In genomic region chr6:14126250-14126649, GRCh38 we compare ENCODE assay signal across 16 cellular contexts.
"Had no signal": no experiment of that assay in that cellular context is flagged by ENCODE, and none has a peak within 500 bp of the region (broad histone marks: within the 10 kb centered on the region; RNA-seq: fewer than 3 reads in every experiment).

No MANE protein-coding gene starts in this region.

- H3K36me3 ChIP-seq: brain microvascular endothelial cell, gastrocnemius medialis, neutrophil, WERI-Rb-1 had no signal

- H3K9me3 Mint-ChIP-seq: activated CD4-positive, alpha-beta memory T cell treated with anti-CD3 and anti-CD28 coated beads for 36 hours; natural killer cell treated with Interleukin-12 subunit alpha and Interleukin-12 subunit beta and Interleukin-15 and Interleukin-18, amount 100 ng/mL, for 72 hours had no signal

- H3K9me3 ChIP-seq: gastrocnemius medialis, lower lobe of right lung, neutrophil, spleen had no signal

- H3K27ac ChIP-seq: brain microvascular endothelial cell, coronary artery, gastrocnemius medialis, lower lobe of right lung, neutrophil, WERI-Rb-1 had no signal

- H3K27ac Mint-ChIP-seq: activated CD4-positive, alpha-beta memory T cell treated with anti-CD3 and anti-CD28 coated beads for 36 hours; activated CD4-positive, alpha-beta T cell treated with anti-CD3 and anti-CD28 coated beads for 36 hours; activated CD8-positive, alpha-beta memory T cell treated with anti-CD3 and anti-CD28 coated beads, Interleukin-2, amount 10 ng/mL, durations not matched to agents 7 days and 5 days had no signal

- H3K4me3 ChIP-seq: coronary artery, gastrocnemius medialis, lower lobe of right lung, spleen had no signal

- H3K27me3 ChIP-seq: brain microvascular endothelial cell, gastrocnemius medialis, neutrophil, spleen had no signal

- H3K4me3 Mint-ChIP-seq: activated CD4-positive, alpha-beta memory T cell treated with anti-CD3 and anti-CD28 coated beads for 36 hours; activated CD4-positive, alpha-beta T cell treated with anti-CD3 and anti-CD28 coated beads for 36 hours; activated CD8-positive, alpha-beta memory T cell treated with anti-CD3 and anti-CD28 coated beads, Interleukin-2, amount 10 ng/mL, durations not matched to agents 7 days and 5 days; natural killer cell treated with Interleukin-12 subunit alpha and Interleukin-12 subunit beta and Interleukin-15 and Interleukin-18, amount 100 ng/mL, for 72 hours had no signal

- H3K27me3 Mint-ChIP-seq: activated CD4-positive, alpha-beta memory T cell treated with anti-CD3 and anti-CD28 coated beads for 36 hours; activated CD4-positive, alpha-beta T cell treated with anti-CD3 and anti-CD28 coated beads for 36 hours; activated CD8-positive, alpha-beta memory T cell treated with anti-CD3 and anti-CD28 coated beads, Interleukin-2, amount 10 ng/mL, durations not matched to agents 7 days and 5 days; natural killer cell treated with Interleukin-12 subunit alpha and Interleukin-12 subunit beta and Interleukin-15 and Interleukin-18, amount 100 ng/mL, for 72 hours had no signal

- ATAC-seq: activated CD4-positive, alpha-beta T cell treated with anti-CD3 and anti-CD28 coated beads for 36 hours; activated CD8-positive, alpha-beta memory T cell treated with anti-CD3 and anti-CD28 coated beads, Interleukin-2, amount 10 ng/mL, durations not matched to agents 7 days and 5 days; gastrocnemius medialis; lower lobe of right lung; natural killer cell treated with Interleukin-12 subunit alpha and Interleukin-12 subunit beta and Interleukin-15 and Interleukin-18, amount 100 ng/mL, for 72 hours had no signal

- DNase-seq: activated CD4-positive, alpha-beta memory T cell treated with anti-CD3 and anti-CD28 coated beads for 36 hours; activated CD4-positive, alpha-beta T cell treated with anti-CD3 and anti-CD28 coated beads for 36 hours; activated CD8-positive, alpha-beta memory T cell treated with anti-CD3 and anti-CD28 coated beads, Interleukin-2, amount 10 ng/mL, durations not matched to agents 7 days and 5 days; activated naive CD4-positive, alpha-beta T cell treated with Interleukin-2 at 50 U/mL for 16 hours; brain microvascular endothelial cell; central memory CD4-positive, alpha-beta T cell; gastrocnemius medialis; head of caudate nucleus; lower lobe of right lung; spleen; stimulated activated CD4-positive, alpha-beta T cell treated with anti-CD3 and anti-CD28 coated beads, Interleukin-4, amount 100 ng/mL, for 4 hours; stimulated activated naive CD4-positive, alpha-beta T cell; WERI-Rb-1 had no signal
